In the genomic region with DNA sequence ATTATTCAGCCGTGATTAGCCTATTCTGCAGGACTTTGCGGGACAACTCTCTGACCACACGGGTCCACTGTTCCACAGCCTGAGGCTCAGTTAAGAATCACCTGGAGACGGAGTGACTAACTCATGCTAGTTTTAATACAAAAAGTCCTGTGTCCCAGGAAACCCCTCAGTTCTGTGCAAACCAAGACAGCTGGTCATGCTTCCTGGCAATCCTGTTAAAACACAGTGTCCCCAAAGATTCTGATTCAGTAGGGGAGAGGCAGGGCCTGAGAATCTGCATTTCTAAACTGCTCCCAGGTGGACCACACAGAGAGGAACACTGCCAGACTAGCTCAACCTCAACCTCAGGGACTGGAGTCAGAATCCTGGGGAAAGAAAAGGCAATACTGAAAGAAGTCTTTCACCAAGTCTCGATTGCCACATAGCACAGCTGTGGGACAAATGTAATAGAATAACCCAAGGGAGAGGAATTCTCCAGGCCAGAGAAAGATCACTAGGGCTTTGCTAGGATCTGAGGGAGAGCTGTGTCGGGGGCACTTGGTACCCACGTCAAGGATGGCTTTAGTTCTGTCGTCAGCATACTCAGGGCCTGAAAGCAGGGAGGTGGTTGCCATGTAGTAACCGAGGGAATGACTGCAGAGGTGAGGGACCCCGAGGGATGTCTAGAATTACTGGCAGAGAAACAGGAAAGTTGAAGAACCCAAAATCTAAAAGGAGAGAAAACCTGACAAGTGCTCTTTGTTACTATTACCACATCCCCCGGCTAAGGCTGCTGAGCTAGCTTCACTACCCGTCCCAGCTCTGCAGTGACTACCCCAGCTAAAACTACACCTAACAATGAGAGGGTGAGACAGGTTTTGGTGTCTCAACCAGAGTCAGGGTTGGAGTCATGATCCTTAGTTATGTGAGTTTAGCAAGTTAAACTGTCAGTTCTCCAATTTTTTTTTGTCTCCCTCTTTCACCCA, we compare ENCODE assay signal across 9 cellular contexts. TPM values are rescaled to one million over a fixed set of nuclear protein-coding genes. Genes with fewer than 3 reads are reported as not detected.
DNase-seq lines count a peak whose midpoint lies in the region; ATAC-seq and TF ChIP-seq lines count a peak whose summit lies in the region.
"Had no signal": no experiment of that assay in that cellular context is flagged by ENCODE, and none has a peak within 500 bp of the region (broad histone marks: within the 10 kb centered on the region; RNA-seq: fewer than 3 reads in every experiment).

No MANE protein-coding gene starts in this region.

- DNase-seq in ACHN (peak; percentile 33), LHCN-M2 (ENCODE audit: low read depth) (peak; percentile 88), coronary artery (ENCODE audit: low spot score) (no peak), lower lobe of right lung (no peak), NCI-H526 treated with DMSO at 0.1 percent for 48 hours (lab: John Stamatoyannopoulos, UW) (no peak), SKM-1 treated with dmso at 0.1 percent for 144 hours (lab: John Stamatoyannopoulos, UW; ENCODE audit: unreplicated experiment) (no peak)
- DNase-seq in stimulated activated CD4-positive, alpha-beta T cell treated with anti-CD3 and anti-CD28 coated beads, Interleukin-1b, Interleukin-23, amount 100 ng/mL, for 48 hours, result no peak
- DNase-seq: CD4-positive, alpha-beta memory T cell had no signal

- H3K4me3 ChIP-seq in coronary artery, result no peak overlapping the region
- H3K4me3 ChIP-seq in lower lobe of right lung, result no peak overlapping the region

- ATAC-seq in lower lobe of right lung, result peak; percentile 52 to 68
- no peak for ATAC-seq in GM19467 (IDR thresholded peaks at IDR 0.05; ENCODE audit: unreplicated experiment)

- TF ChIP-seq CTCF in coronary artery (IDR thresholded peaks at IDR 0.05), result no peak
- no peak for TF ChIP-seq CTCF in lower lobe of right lung (IDR thresholded peaks at IDR 0.05)

- H3K36me3 ChIP-seq in lower lobe of right lung, result no peaks in the 10 kb centered on the region

- peaks cover 14% of the 10 kb centered on the region for H3K4me1 ChIP-seq in lower lobe of right lung

- H3K27me3 ChIP-seq in lower lobe of right lung (ENCODE audit: low read depth), result no peaks in the 10 kb centered on the region

- H3K27ac ChIP-seq in coronary artery (peak overlapping the region; percentile 22 to 49), lower lobe of right lung (no peak overlapping the region)

- H3K9me3 ChIP-seq in lower lobe of right lung, result no peaks in the 10 kb centered on the region

- intact Hi-C loops in lower lobe of right lung (cut with DNase I), result no loop called here

- in situ Hi-C loops in ACHN (cut with HindIII; ENCODE audit: low pct_ligation_motif_present, low pct_unique_long_range_greater_than_20kb, low sequenced_read_pairs), result no loop called here

RNA-seq across cellular contexts. Expression of a gene that starts 8.6 kb away (rescaled TPM):
- total RNA-seq in LHCN-M2 (2014; rRNA removed) (5.5 and 6.8 TPM in 2 replicates), lower lobe of right lung (49.4 TPM)
- polyA plus RNA-seq in LHCN-M2 (2012), result 6.9 TPM

Comparison
In these comparisons a context has a peak if more than half of its experiments do, and no peak if none do; other contexts are left out.
1. DNase-seq: peak in ACHN (single experiment) and LHCN-M2 (single experiment); none in coronary artery (single experiment), lower lobe of right lung (single experiment), stimulated activated CD4-positive, alpha-beta T cell treated with anti-CD3 and anti-CD28 coated beads, Interleukin-1b, Interleukin-23, amount 100 ng/mL, for 48 hours (single experiment), NCI-H526 treated with DMSO at 0.1 percent for 48 hours (single experiment) and SKM-1 treated with dmso at 0.1 percent for 144 hours (single experiment).